In the genomic region with DNA sequence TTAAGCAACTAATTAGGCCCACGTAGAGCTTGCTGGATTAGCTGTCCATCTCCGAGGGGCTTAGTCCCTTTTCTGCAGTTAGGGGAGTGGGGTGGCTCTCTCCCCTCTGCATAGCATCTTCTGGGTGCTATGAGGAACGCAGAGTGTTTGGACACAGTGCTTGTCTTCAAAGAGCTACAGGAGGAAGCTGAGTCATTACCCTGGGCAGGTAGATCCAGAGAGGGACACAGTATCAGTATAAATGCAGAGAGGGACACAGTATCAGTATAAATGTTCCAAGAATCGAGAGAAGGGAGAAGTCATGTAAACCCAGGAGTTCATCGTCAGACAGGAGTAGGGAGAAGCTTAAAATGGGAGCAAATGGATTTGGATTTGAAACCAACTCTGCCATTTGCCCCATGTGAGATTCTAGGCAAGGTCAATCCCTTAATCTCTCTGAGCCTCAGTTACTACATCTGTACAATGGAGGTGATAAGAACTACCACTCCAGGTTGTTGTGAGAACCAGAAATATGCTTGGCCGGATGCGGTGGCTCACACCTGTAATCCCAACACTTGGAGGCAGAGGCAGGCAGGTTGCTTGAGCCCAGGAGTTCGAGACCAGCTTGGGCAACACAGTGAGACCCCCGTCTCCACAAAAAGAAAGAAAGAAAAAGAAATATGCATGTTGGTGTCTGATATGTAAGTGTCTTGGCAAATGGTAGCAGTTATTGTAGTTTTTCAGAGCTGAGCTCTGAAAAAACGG, we compare ENCODE assay signal across 2 cellular contexts.
TF ChIP-seq lines count a peak whose summit lies in the region.

No MANE protein-coding gene starts in this region.

TF ChIP-seq in WTC11, 78 proteins besides CTCF, POLR2A, EP300 and RAD21:
- TF ChIP-seq ZNF121 (CRISPR knock-in tag; IDR thresholded peaks at IDR 0.05) (peak; percentile 90), GTF2I (CRISPR knock-in tag; conservative IDR thresholded peaks at IDR 0.05) (0 out of 2 replicates have a peak, but pooled peaks have one; percentile 70), GRHL2 (CRISPR knock-in tag; IDR thresholded peaks at IDR 0.05; ENCODE audit: insufficient replicate concordance, severe bottlenecking) (no peak)
- TF ChIP-seq, protein P1, sequence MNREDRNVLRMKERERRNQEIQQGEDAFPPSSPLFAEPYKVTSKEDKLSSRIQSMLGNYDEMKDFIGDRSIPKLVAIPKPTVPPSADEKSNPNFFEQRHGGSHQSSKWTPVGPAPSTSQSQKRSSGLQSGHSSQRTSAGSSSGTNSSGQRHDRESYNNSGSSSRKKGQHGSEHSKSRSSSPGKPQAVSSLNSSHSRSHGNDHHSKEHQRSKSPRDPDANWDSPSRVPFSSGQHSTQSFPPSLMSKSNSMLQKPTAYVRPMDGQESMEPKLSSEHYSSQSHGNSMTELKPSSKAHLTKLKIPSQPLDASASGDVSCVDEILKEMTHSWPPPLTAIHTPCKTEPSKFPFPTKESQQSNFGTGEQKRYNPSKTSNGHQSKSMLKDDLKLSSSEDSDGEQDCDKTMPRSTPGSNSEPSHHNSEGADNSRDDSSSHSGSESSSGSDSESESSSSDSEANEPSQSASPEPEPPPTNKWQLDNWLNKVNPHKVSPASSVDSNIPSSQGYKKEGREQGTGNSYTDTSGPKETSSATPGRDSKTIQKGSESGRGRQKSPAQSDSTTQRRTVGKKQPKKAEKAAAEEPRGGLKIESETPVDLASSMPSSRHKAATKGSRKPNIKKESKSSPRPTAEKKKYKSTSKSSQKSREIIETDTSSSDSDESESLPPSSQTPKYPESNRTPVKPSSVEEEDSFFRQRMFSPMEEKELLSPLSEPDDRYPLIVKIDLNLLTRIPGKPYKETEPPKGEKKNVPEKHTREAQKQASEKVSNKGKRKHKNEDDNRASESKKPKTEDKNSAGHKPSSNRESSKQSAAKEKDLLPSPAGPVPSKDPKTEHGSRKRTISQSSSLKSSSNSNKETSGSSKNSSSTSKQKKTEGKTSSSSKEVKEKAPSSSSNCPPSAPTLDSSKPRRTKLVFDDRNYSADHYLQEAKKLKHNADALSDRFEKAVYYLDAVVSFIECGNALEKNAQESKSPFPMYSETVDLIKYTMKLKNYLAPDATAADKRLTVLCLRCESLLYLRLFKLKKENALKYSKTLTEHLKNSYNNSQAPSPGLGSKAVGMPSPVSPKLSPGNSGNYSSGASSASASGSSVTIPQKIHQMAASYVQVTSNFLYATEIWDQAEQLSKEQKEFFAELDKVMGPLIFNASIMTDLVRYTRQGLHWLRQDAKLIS (CRISPR knock-in tag; IDR thresholded peaks at IDR 0.05; ENCODE audit: borderline replicate concordance): no peak

TF ChIP-seq in H1, 55 proteins besides CTCF, POLR2A, EP300 and RAD21:
- no peak for TF ChIP-seq TBP (IDR thresholded peaks at IDR 0.05; ENCODE audit: low read depth, low read length)
- TF ChIP-seq KDM1A (IDR thresholded peaks at IDR 0.05; ENCODE audit: borderline replicate concordance, low read length): peak; percentile 53; the same call in 1 of the 2 replicates
- no peak for TF ChIP-seq ASH2L (IDR thresholded peaks at IDR 0.05; ENCODE audit: low read length)
TF ChIP-seq in H1: peak in this region for 1.
